Comparison of ENCODE assay signal across 1 cellular context in the genomic region with DNA sequence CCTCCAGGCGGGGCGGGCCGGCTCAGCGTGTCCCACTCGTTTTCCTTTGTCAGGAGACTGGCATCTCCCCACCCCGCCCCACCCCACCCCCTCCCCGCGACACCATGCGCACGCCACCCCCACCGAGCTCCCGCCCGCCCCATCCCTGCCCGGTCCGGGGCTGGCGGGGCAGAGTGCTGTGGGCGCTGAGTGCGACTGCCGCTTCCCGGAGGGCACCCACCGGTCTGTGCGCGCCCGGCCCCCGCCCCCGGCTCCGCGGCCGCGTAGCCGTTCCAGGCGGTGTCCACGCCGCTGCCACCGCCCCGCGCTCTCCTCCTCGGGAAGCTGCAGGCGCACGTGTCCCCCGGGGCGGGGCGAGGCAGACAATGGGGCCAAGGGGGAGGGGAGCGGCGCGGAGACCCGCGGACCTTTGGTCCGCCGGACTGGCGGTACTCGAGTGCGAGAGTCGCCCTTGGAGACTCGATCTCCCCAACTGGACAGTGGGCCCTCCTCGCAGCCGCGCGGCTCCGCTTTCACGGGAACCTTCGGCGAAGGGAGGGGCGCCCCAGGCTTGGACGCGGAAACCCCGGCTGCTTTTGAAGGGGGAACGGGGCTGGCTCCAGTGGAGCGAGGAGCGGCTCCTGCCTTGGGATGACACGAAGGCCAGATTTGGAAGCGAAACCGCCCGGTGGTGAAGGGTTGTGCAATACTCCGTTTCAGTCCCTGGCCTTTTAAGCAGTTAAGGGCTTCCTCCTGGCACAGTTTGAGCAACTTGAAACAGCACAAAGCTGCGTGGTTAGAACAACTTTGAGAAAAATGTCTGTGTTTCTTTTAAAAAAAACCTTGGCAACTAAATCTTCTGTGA.
TF ChIP-seq lines count a peak whose summit lies in the region.

No MANE protein-coding gene starts in this region.

TF ChIP-seq in HEK293, 187 proteins besides CTCF, POLR2A, EP300 and RAD21 (continued from another document and continues in another):
- TF ChIP-seq, protein P1, sequence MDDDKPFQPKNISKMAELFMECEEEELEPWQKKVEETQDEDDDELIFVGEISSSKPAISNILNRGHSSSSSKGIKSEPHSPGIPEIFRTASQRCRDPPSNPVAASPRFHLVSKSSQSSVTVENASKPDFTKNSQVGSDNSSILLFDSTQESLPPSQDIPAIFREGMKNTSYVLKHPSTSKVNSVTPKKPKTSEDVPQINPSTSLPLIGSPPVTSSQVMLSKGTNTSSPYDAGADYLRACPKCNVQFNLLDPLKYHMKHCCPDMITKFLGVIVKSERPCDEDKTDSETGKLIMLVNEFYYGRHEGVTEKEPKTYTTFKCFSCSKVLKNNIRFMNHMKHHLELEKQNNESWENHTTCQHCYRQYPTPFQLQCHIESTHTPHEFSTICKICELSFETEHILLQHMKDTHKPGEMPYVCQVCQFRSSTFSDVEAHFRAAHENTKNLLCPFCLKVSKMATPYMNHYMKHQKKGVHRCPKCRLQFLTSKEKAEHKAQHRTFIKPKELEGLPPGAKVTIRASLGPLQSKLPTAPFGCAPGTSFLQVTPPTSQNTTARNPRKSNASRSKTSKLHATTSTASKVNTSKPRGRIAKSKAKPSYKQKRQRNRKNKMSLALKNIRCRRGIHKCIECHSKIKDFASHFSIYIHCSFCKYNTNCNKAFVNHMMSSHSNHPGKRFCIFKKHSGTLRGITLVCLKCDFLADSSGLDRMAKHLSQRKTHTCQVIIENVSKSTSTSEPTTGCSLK (tag by site-specific recombination; IDR thresholded peaks at IDR 0.05): no peak
- TF ChIP-seq, protein P2, sequence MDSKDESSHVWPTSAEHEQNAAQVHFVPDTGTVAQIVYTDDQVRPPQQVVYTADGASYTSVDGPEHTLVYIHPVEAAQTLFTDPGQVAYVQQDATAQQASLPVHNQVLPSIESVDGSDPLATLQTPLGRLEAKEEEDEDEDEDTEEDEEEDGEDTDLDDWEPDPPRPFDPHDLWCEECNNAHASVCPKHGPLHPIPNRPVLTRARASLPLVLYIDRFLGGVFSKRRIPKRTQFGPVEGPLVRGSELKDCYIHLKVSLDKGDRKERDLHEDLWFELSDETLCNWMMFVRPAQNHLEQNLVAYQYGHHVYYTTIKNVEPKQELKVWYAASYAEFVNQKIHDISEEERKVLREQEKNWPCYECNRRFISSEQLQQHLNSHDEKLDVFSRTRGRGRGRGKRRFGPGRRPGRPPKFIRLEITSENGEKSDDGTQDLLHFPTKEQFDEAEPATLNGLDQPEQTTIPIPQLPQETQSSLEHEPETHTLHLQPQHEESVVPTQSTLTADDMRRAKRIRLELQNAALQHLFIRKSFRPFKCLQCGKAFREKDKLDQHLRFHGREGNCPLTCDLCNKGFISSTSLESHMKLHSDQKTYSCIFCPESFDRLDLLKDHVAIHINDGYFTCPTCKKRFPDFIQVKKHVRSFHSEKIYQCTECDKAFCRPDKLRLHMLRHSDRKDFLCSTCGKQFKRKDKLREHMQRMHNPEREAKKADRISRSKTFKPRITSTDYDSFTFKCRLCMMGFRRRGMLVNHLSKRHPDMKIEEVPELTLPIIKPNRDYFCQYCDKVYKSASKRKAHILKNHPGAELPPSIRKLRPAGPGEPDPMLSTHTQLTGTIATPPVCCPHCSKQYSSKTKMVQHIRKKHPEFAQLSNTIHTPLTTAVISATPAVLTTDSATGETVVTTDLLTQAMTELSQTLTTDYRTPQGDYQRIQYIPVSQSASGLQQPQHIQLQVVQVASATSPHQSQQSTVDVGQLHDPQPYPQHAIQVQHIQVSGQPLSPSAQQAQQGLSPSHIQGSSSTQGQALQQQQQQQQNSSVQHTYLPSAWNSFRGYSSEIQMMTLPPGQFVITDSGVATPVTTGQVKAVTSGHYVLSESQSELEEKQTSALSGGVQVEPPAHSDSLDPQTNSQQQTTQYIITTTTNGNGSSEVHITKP (tag by site-specific recombination; IDR thresholded peaks at IDR 0.05): peak; percentile 96
- TF ChIP-seq ZNF391 (tag by site-specific recombination; IDR thresholded peaks at IDR 0.05; ENCODE audit: borderline replicate concordance, low read depth) (peak; percentile 85; the same call in 1 of the 2 replicates), SCRT1 (tag by site-specific recombination; IDR thresholded peaks at IDR 0.05; ENCODE audit: borderline replicate concordance) (no peak), ZNF664 (tag by site-specific recombination; IDR thresholded peaks at IDR 0.05) (no peak), ZNF501 (tag by site-specific recombination; IDR thresholded peaks at IDR 0.05) (peak; percentile 97), ZNF175 (tag by site-specific recombination; IDR thresholded peaks at IDR 0.05) (no peak), SP2 (tag by site-specific recombination; IDR thresholded peaks at IDR 0.05) (peak; percentile 30), ZBTB8A (tag by site-specific recombination; IDR thresholded peaks at IDR 0.05) (peak; percentile 70), ZNF2 (tag by site-specific recombination; IDR thresholded peaks at IDR 0.05) (peak; percentile 63; the same call in 1 of the 2 replicates), WT1 (tag by site-specific recombination; IDR thresholded peaks at IDR 0.05) (peak; percentile 18; the same call in 1 of the 2 replicates), ZNF426 (tag by site-specific recombination; IDR thresholded peaks at IDR 0.05) (no peak), FEZF1 (tag by site-specific recombination; IDR thresholded peaks at IDR 0.05) (peak; percentile 13; the same call in 1 of the 2 replicates), ZNF785 (tag by site-specific recombination; IDR thresholded peaks at IDR 0.05) (0 out of 2 replicates have a peak, but pooled peaks have one; percentile 63), ZNF610 (tag by site-specific recombination; IDR thresholded peaks at IDR 0.05; ENCODE audit: borderline replicate concordance) (peak; percentile 97), ZNF626 (tag by site-specific recombination; IDR thresholded peaks at IDR 0.05) (no peak), ZNF776 (tag by site-specific recombination; IDR thresholded peaks at IDR 0.05; ENCODE audit: borderline replicate concordance) (no peak), ZNF10 (tag by site-specific recombination; IDR thresholded peaks at IDR 0.05) (no peak), YY1 (tag by site-specific recombination; IDR thresholded peaks at IDR 0.05) (peak; percentile 63), ZNF585B (tag by site-specific recombination; IDR thresholded peaks at IDR 0.05) (no peak), SCRT2 (tag by site-specific recombination; IDR thresholded peaks at IDR 0.05) (no peak), ZNF394 (tag by site-specific recombination; IDR thresholded peaks at IDR 0.05; ENCODE audit: borderline replicate concordance) (peak; percentile 78), IKZF3 (tag by site-specific recombination; IDR thresholded peaks at IDR 0.05) (peak; percentile 94), ZBTB48 (tag by site-specific recombination; IDR thresholded peaks at IDR 0.05) (peak; percentile 69; the same call in 1 of the 2 replicates), ZNF324 (tag by site-specific recombination; IDR thresholded peaks at IDR 0.05) (peak; percentile 89), ZBTB7A (tag by site-specific recombination; IDR thresholded peaks at IDR 0.05; ENCODE audit: low read depth) (0 out of 2 replicates have a peak, but pooled peaks have one; percentile 33), ZNF341 (tag by site-specific recombination; IDR thresholded peaks at IDR 0.05; ENCODE audit: low read depth) (peak; percentile 95), KLF1 (tag by site-specific recombination; IDR thresholded peaks at IDR 0.05) (peak; percentile 73), ZEB2 (tag by site-specific recombination; IDR thresholded peaks at IDR 0.05) (peak; percentile 96), MZF1 (tag by site-specific recombination; IDR thresholded peaks at IDR 0.05; ENCODE audit: borderline replicate concordance) (peak; percentile 75; the same call in 1 of the 2 replicates), ZNF677 (tag by site-specific recombination; IDR thresholded peaks at IDR 0.05) (0 out of 2 replicates have a peak, but pooled peaks have one; percentile 51)
- TF ChIP-seq, protein P3, sequence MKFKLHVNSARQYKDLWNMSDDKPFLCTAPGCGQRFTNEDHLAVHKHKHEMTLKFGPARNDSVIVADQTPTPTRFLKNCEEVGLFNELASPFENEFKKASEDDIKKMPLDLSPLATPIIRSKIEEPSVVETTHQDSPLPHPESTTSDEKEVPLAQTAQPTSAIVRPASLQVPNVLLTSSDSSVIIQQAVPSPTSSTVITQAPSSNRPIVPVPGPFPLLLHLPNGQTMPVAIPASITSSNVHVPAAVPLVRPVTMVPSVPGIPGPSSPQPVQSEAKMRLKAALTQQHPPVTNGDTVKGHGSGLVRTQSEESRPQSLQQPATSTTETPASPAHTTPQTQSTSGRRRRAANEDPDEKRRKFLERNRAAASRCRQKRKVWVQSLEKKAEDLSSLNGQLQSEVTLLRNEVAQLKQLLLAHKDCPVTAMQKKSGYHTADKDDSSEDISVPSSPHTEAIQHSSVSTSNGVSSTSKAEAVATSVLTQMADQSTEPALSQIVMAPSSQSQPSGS (tag by site-specific recombination; IDR thresholded peaks at IDR 0.05; ENCODE audit: low read depth): no peak
- TF ChIP-seq, protein P4, sequence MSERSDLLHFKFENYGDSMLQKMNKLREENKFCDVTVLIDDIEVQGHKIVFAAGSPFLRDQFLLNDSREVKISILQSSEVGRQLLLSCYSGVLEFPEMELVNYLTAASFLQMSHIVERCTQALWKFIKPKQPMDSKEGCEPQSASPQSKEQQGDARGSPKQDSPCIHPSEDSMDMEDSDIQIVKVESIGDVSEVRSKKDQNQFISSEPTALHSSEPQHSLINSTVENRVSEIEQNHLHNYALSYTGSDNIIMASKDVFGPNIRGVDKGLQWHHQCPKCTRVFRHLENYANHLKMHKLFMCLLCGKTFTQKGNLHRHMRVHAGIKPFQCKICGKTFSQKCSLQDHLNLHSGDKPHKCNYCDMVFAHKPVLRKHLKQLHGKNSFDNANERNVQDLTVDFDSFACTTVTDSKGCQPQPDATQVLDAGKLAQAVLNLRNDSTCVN (tag by site-specific recombination; optimal IDR thresholded peaks at IDR 0.05): peak; percentile 88
- TF ChIP-seq, protein P5, sequence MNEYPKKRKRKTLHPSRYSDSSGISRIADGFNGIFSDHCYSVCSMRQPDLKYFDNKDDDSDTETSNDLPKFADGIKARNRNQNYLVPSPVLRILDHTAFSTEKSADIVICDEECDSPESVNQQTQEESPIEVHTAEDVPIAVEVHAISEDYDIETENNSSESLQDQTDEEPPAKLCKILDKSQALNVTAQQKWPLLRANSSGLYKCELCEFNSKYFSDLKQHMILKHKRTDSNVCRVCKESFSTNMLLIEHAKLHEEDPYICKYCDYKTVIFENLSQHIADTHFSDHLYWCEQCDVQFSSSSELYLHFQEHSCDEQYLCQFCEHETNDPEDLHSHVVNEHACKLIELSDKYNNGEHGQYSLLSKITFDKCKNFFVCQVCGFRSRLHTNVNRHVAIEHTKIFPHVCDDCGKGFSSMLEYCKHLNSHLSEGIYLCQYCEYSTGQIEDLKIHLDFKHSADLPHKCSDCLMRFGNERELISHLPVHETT (tag by site-specific recombination; IDR thresholded peaks at IDR 0.05): peak; percentile 61; the same call in 1 of the 2 replicates
- TF ChIP-seq, protein P6, sequence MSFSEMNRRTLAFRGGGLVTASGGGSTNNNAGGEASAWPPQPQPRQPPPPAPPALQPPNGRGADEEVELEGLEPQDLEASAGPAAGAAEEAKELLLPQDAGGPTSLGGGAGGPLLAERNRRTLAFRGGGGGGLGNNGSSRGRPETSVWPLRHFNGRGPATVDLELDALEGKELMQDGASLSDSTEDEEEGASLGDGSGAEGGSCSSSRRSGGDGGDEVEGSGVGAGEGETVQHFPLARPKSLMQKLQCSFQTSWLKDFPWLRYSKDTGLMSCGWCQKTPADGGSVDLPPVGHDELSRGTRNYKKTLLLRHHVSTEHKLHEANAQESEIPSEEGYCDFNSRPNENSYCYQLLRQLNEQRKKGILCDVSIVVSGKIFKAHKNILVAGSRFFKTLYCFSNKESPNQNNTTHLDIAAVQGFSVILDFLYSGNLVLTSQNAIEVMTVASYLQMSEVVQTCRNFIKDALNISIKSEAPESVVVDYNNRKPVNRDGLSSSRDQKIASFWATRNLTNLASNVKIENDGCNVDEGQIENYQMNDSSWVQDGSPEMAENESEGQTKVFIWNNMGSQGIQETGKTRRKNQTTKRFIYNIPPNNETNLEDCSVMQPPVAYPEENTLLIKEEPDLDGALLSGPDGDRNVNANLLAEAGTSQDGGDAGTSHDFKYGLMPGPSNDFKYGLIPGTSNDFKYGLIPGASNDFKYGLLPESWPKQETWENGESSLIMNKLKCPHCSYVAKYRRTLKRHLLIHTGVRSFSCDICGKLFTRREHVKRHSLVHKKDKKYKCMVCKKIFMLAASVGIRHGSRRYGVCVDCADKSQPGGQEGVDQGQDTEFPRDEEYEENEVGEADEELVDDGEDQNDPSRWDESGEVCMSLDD (tag by site-specific recombination; IDR thresholded peaks at IDR 0.05): peak; percentile 88
- TF ChIP-seq, protein P7, sequence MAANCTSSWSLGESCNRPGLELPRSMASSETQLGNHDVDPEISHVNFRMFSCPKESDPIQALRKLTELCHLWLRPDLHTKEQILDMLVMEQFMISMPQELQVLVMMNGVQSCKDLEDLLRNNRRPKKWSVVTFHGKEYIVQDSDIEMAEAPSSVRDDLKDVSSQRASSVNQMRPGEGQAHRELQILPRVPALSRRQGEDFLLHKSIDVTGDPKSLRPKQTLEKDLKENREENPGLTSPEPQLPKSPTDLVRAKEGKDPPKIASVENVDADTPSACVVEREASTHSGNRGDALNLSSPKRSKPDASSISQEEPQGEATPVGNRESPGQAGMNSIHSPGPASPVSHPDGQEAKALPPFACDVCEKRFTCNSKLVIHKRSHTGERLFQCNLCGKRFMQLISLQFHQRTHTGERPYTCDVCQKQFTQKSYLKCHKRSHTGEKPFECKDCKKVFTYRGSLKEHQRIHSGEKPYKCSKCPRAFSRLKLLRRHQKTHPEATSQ (tag by site-specific recombination; IDR thresholded peaks at IDR 0.05): peak; percentile 89
- TF ChIP-seq, protein P8, sequence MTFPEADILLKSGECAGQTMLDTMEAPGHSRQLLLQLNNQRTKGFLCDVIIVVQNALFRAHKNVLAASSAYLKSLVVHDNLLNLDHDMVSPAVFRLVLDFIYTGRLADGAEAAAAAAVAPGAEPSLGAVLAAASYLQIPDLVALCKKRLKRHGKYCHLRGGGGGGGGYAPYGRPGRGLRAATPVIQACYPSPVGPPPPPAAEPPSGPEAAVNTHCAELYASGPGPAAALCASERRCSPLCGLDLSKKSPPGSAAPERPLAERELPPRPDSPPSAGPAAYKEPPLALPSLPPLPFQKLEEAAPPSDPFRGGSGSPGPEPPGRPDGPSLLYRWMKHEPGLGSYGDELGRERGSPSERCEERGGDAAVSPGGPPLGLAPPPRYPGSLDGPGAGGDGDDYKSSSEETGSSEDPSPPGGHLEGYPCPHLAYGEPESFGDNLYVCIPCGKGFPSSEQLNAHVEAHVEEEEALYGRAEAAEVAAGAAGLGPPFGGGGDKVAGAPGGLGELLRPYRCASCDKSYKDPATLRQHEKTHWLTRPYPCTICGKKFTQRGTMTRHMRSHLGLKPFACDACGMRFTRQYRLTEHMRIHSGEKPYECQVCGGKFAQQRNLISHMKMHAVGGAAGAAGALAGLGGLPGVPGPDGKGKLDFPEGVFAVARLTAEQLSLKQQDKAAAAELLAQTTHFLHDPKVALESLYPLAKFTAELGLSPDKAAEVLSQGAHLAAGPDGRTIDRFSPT (tag by site-specific recombination; IDR thresholded peaks at IDR 0.05): 0 out of 2 replicates have a peak, but pooled peaks have one; percentile 42
